8 cellular contexts compared by ENCODE assay signal in genomic region chr4:56821394-56822263, GRCh38. TPM values are rescaled to one million over a fixed set of nuclear protein-coding genes. Genes with fewer than 3 reads are reported as not detected.
DNase-seq lines count a peak whose midpoint lies in the region; ATAC-seq, FAIRE-seq and TF ChIP-seq lines count a peak whose summit lies in the region.

SPINK2 (minus strand) TSS chr4:56821701; CDS start chr4:56821662, 39 bp downstream.

- peak within 1 kb of the TSS; percentile 70 to 81 (median 73) for H3K4me3 Mint-ChIP-seq in brain

- H3K27ac Mint-ChIP-seq in brain, result no peak within 1 kb of the TSS

- in situ Hi-C loops in HepG2 (cut with HindIII; ENCODE audit: extremely low pct_ligation_motif_present, low pct_unique_long_range_greater_than_20kb), result no loop called here

- CTCF ChIA-PET in HepG2 (lab: Yijun Ruan, JAX; ENCODE audit: low intra/inter-chr PET ratio, low total read pairs), result no interaction called here

- H3K36me3 Mint-ChIP-seq in brain, result no peaks in the 10 kb centered on the region

- H3K9me3 ChIP-seq in HepG2 (ENCODE audit: low read length), result no peaks in the 10 kb centered on the region

- H3K27me3 ChIP-seq in HepG2 (ENCODE audit: control insufficient read depth in 1 of 2, insufficient read depth in 2 of 2, low read length in 2 of 2), result peaks cover 5 to 37% of the 10 kb centered on the region in 2 experiments; a peak in 4 of 5 replicates

- no peaks in the 10 kb centered on the region for H3K36me3 ChIP-seq in HepG2 (replicated peaks in 1 of 2; ENCODE audit: control insufficient read depth in 1 of 2, insufficient read depth in 2 of 2, low read length in 2 of 2)

- H3K4me2 ChIP-seq in HepG2 (ENCODE audit: low read depth, low read length), result peak within 1 kb of the TSS; percentile 66

- BruUV-seq in HepG2 (replicated peaks; lab: Mats Ljungman, UMichigan), result no TSS peak

- intact Hi-C loops in HepG2 (cut with micrococcal nuclease; ENCODE audit: unreplicated experiment), result no loop called here

- DNase-seq in NCI-H1694 (lab: John Stamatoyannopoulos, UW) (peak; percentile 14), NCI-H1694 treated with DMSO at 0.1 percent for 48 hours (lab: John Stamatoyannopoulos, UW) (no peak), HT-29 (ENCODE audit: low spot score) (peak; percentile 30), T-helper 9 cell (peak; percentile 72), HepG2 (ENCODE audit: low spot score) (no peak), SKM-1 (lab: John Stamatoyannopoulos, UW; ENCODE audit: unreplicated experiment) (no peak)
- peak; percentile 13 for DNase-seq in stimulated activated CD8-positive, alpha-beta memory T cell treated with anti-CD3 and anti-CD28 coated beads, Interleukin-15, amount 100 ng/mL, for 24 hours (ENCODE audit: low read depth)

- peaks cover 0 to 8% (median 3%) of the 10 kb centered on the region in 5 experiments for H3K9me3 Mint-ChIP-seq in brain

- no peaks in the 10 kb centered on the region for H3K79me2 ChIP-seq in HepG2 (ENCODE audit: insufficient read depth, low read length)

- no peaks in the 10 kb centered on the region for H3K4me1 ChIP-seq in HepG2 (ENCODE audit: insufficient read depth, low read length)

- peak within 1 kb of the TSS in 2 of 3 experiments; percentile 22 to 61; a peak in 2 of 6 replicates for H3K4me3 ChIP-seq in HepG2 (replicated peaks in 1 of 3; ENCODE audit: insufficient read depth in 1 of 3, low read depth in 2 of 3, low read length in 3 of 3)

- WGBS in HepG2 (ENCODE audit: low lambda C conversion rate), result 7% methylated on average over 48 of the region's 58 CpGs

- no peak within 1 kb of the TSS for H3K27ac ChIP-seq in HepG2 (ENCODE audit: extremely low read length, insufficient read depth, low read length)

- no peak within 1 kb of the TSS for H3K9ac ChIP-seq in HepG2 (ENCODE audit: insufficient read depth, low read depth, low read length)

- ATAC-seq in HepG2, result peak; percentile 98

- no peaks in the 10 kb centered on the region for H4K20me1 ChIP-seq in HepG2 (ENCODE audit: insufficient read depth, low read length)

- TF ChIP-seq POLR2A in HepG2 (IDR thresholded peaks at IDR 0.05; ENCODE audit: insufficient read depth in 1 of 2, low read depth in 2 of 2, low read length in 2 of 2), result no peak

- POLR2A ChIA-PET in HepG2 (lab: Yijun Ruan, JAX), result no interaction called here

- no peak within 1 kb of the TSS for H2AFZ ChIP-seq in HepG2 (ENCODE audit: low read length)

- no peak for TF ChIP-seq RAD21 in HepG2 (CRISPR knock-in tag; IDR thresholded peaks at IDR 0.05)

- peak in 1 of 2 experiments; percentile 33 for TF ChIP-seq CTCF in brain (conservative IDR thresholded peaks at IDR 0.05)
- TF ChIP-seq CTCF in HepG2 (CRISPR knock-in tag; IDR thresholded peaks at IDR 0.05), result peak; percentile 46

- no peak for TF ChIP-seq EP300 in HepG2 (IDR thresholded peaks at IDR 0.05; ENCODE audit: low read depth in 2 of 2, low read length in 2 of 2)
- TF ChIP-seq EP300 in HepG2 (CRISPR knock-in tag; IDR thresholded peaks at IDR 0.05; ENCODE audit: borderline replicate concordance), result no peak

- peaks cover 67% of the 10 kb centered on the region for H3K27me3 Mint-ChIP-seq in brain

- no peak for FAIRE-seq in HepG2 (lab: Jason Lieb, UNC)

- peaks cover 6% of the 10 kb centered on the region for H3K4me1 Mint-ChIP-seq in brain

TF ChIP-seq in HepG2, 621 proteins besides CTCF, POLR2A, EP300 and RAD21:
- TF ChIP-seq NFIC (IDR thresholded peaks at IDR 0.05; ENCODE audit: low read length) (no peak), HNRNPLL (IDR thresholded peaks at IDR 0.05; ENCODE audit: low read depth, low read length, poor library complexity, severe bottlenecking) (peak; percentile 52), ZNF687 (CRISPR knock-in tag; IDR thresholded peaks at IDR 0.05) (peak; percentile 8; the same call in 1 of the 2 replicates), THAP9 (CRISPR knock-in tag; IDR thresholded peaks at IDR 0.05; ENCODE audit: borderline replicate concordance) (0 out of 2 replicates have a peak, but pooled peaks have one; percentile 17), MYPOP (CRISPR knock-in tag; IDR thresholded peaks at IDR 0.05) (peak; percentile 97)

RNA-seq across cellular contexts. Expression of gene SPINK2, which starts in this region (rescaled TPM):
- not detected in 2 replicates for total RNA-seq in HT-29 (2014; rRNA removed; shearing (Covaris generic))
- not detected for polyA plus RNA-seq in brain (ENCODE audit: insufficient read depth, low read depth, low replicate concordance)
- total RNA-seq in HepG2 (2016; rRNA removed; fragmentation: Illumina TruSeq; extraction: Trizol), result not detected in 2 replicates
- not detected in 2 replicates for total RNA-seq in HepG2 (2016; cell fraction: cytosol; rRNA removed; fragmentation: Illumina TruSeq; extraction: Trizol; ENCODE audit: low read depth)
- total RNA-seq in HepG2 (2016; cell fraction: insoluble cytoplasmic fraction; rRNA removed; fragmentation: Illumina TruSeq; extraction: Trizol), result not detected in 2 replicates
- not detected in 2 replicates for total RNA-seq in HepG2 (2016; cell fraction: membrane; rRNA removed; fragmentation: Illumina TruSeq; extraction: Trizol)
- not detected in 2 replicates for total RNA-seq in HepG2 (2016; cell fraction: nucleus; rRNA removed; fragmentation: Illumina TruSeq; extraction: Trizol)
- not detected in 2 replicates for polyA plus RNA-seq in HepG2 (2011; rRNA removed)
- polyA plus RNA-seq in HepG2 (2011; cell fraction: cytosol; rRNA removed), result not detected in 2 replicates
- not detected in 2 replicates for polyA plus RNA-seq in HepG2 (2011; cell fraction: nucleus; rRNA removed)
- polyA plus RNA-seq in HepG2 (2012), result not detected in 2 replicates
- not detected in 2 replicates for polyA plus RNA-seq in HepG2 (2016; cell fraction: cytosol; fragmentation: Illumina TruSeq; extraction: Trizol; ENCODE audit: low read depth)
- not detected in 2 replicates for polyA plus RNA-seq in HepG2 (2016; cell fraction: insoluble cytoplasmic fraction; fragmentation: Illumina TruSeq; extraction: Trizol; ENCODE audit: low read depth)
- not detected in 2 replicates for polyA plus RNA-seq in HepG2 (2016; cell fraction: membrane; fragmentation: Illumina TruSeq; extraction: Trizol; ENCODE audit: low read depth)
- polyA plus RNA-seq in HepG2 (2016; cell fraction: nucleus; fragmentation: Illumina TruSeq; extraction: Trizol; ENCODE audit: insufficient read depth, low read depth), result not detected in 2 replicates
- polyA minus RNA-seq in HepG2 (2011; rRNA and poly(A)+ RNA removed; ENCODE audit: low replicate concordance), result not detected in 2 replicates
- not detected in 2 replicates for polyA minus RNA-seq in HepG2 (2011; cell fraction: cytosol; rRNA and poly(A)+ RNA removed)
- polyA minus RNA-seq in HepG2 (2011; cell fraction: nucleus; rRNA and poly(A)+ RNA removed), result not detected in 2 replicates

Comparison
In these comparisons a context has a peak if more than half of its experiments do, and no peak if none do; other contexts are left out.
1. DNase-seq: peak in NCI-H1694 (single experiment), T-helper 9 cell (single experiment) and stimulated activated CD8-positive, alpha-beta memory T cell treated with anti-CD3 and anti-CD28 coated beads, Interleukin-15, amount 100 ng/mL, for 24 hours (single experiment); none in NCI-H1694 treated with DMSO at 0.1 percent for 48 hours (single experiment), HepG2 (single experiment) and SKM-1 (single experiment).
2. Peak in DNase-seq in HT-29; RNA of the gene not detected or under 1 TPM.
3. Peak in ATAC-seq, H3K4me3 ChIP-seq and H3K4me2 ChIP-seq in HepG2; RNA of the gene not detected or under 1 TPM.